2 cellular contexts compared by ENCODE assay signal in the genomic region with DNA sequence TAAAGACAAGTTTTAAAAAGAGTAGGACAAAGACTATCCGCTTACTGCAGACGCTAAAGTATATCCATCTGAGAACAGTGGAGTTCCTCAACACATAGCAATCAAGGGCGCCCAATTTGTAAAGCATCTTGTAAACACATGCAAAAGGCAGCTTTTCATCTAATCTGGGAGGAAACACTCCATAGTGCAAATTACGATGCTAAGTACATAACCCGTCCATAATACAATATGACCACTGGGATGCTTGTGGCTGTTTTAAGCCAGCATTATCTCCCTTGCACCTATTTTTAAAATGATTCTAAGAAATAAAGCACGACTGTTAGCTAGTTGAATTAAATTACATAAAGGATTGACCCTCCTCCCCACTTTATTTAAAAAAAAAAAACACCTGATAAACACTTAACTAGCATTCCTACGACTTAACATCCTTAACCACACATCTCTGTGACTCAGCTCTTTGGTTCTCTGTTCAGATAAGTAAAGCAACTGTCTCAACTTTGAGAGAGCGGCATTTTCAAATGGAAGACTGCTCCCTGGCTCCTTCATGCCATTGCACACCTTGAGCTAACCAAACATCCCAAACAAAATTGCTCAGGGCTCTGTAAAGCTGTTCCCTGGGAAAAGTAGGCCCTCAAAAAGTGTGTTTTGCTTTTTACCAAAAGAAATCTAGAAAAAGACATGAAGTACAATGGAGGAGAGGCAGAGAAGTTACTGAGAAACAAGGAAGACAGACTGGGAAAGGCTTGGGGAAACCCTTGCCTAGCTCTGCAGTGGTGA.
TF ChIP-seq lines count a peak whose summit lies in the region.

No MANE protein-coding gene starts in this region.

TF ChIP-seq in A549, 52 proteins besides CTCF, POLR2A, EP300 and RAD21 (continued from another document):
- TF ChIP-seq, protein P1, sequence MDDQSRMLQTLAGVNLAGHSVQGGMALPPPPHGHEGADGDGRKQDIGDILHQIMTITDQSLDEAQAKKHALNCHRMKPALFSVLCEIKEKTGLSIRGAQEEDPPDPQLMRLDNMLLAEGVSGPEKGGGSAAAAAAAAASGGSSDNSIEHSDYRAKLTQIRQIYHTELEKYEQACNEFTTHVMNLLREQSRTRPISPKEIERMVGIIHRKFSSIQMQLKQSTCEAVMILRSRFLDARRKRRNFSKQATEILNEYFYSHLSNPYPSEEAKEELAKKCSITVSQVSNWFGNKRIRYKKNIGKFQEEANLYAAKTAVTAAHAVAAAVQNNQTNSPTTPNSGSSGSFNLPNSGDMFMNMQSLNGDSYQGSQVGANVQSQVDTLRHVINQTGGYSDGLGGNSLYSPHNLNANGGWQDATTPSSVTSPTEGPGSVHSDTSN (IDR thresholded peaks at IDR 0.05), result no peak
- TF ChIP-seq NR3C1 (IDR thresholded peaks at IDR 0.05) (no peak), FOSL2 (IDR thresholded peaks at IDR 0.05) (no peak), FOSL2 (CRISPR knock-in tag; IDR thresholded peaks at IDR 0.05) (no peak), NPAS2 (CRISPR knock-in tag; IDR thresholded peaks at IDR 0.05; ENCODE audit: borderline replicate concordance) (no peak)

TF ChIP-seq in WTC11, 78 proteins besides CTCF, POLR2A, EP300 and RAD21 (continued from another document):
- no peak for TF ChIP-seq FOXP4 (CRISPR knock-in tag; IDR thresholded peaks at IDR 0.05)
- no peak for TF ChIP-seq ZSCAN18 (CRISPR knock-in tag; IDR thresholded peaks at IDR 0.05)
- no peak for TF ChIP-seq USF1 (CRISPR knock-in tag; IDR thresholded peaks at IDR 0.05)
- no peak for TF ChIP-seq MYBL2 (CRISPR knock-in tag; IDR thresholded peaks at IDR 0.05)
- TF ChIP-seq OVOL2 (CRISPR knock-in tag; IDR thresholded peaks at IDR 0.05; ENCODE audit: borderline replicate concordance), result no peak
